ENCODE assay signal across 8 cellular contexts in the genomic region with DNA sequence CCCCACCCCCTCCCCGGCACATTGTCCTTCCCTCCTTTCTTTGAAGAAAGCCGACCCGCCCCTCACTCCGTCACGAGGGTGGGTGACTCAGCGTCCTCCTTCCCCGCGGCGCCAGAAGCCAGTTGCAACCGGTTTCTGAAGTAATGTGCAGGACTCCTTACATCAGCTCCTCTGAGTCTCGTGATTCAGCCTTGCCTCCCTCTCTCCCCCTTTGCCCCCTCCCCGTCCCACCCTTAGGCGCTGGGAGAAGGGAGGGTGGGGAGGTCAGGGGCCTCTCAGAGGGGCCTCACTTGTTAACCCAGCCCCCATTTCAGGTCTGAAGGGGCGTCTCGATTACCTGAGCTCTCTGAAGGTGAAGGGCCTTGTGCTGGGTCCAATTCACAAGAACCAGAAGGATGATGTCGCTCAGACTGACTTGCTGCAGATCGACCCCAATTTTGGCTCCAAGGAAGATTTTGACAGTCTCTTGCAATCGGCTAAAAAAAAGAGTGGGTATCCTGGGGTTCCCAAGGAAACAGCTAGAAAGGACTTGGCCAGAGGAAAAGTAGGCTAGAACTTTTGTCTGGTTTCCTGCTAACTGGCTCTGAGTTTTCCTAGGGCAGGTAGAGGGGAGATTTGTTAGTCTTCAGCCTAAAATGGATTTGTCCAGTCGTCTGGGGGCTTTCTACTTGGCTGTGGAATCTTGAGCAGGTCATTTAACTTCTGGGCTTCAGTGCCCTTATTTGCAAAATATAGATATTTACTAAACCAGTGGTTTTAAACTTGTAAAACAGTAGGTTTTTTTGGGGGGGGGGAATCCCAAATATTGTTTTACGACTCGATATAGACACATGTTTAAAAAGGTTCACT. TPM values are rescaled to one million over a fixed set of nuclear protein-coding genes. Genes with fewer than 3 reads are reported as not detected.
DNase-seq lines count a peak whose midpoint lies in the region; ATAC-seq and TF ChIP-seq lines count a peak whose summit lies in the region.

No MANE protein-coding gene starts in this region.

- H3K4me3 Mint-ChIP-seq in effector memory CD8-positive, alpha-beta T cell: peak overlapping the region; percentile 100

- peak; percentile 87 for DNase-seq in BJ (ENCODE audit: low read depth)
- DNase-seq in NCI-H774 (lab: John Stamatoyannopoulos, UW): peak; percentile 77
- DNase-seq in activated CD8-positive, alpha-beta memory T cell treated with anti-CD3 and anti-CD28 coated beads for 24 hours: peak; percentile 96
- DNase-seq in effector memory CD8-positive, alpha-beta T cell: peak; percentile 84 to 92 (median 87)
- peak; percentile 85 for DNase-seq in midbrain (lab: John Stamatoyannopoulos, UW)
- peak; percentile 91 to 96 for DNase-seq in stimulated activated CD8-positive, alpha-beta memory T cell treated with anti-CD3 and anti-CD28 coated beads, Interleukin-15, amount 100 ng/mL, for 4 hours (ENCODE audit: low read depth in 2 of 2)

- peak overlapping the region; percentile 98 for H3K4me3 ChIP-seq in BJ (ENCODE audit: low read depth, low read length)

- no peaks in the 10 kb centered on the region for H3K9me3 Mint-ChIP-seq in effector memory CD8-positive, alpha-beta T cell

- H3K27ac Mint-ChIP-seq in effector memory CD8-positive, alpha-beta T cell: peak overlapping the region; percentile 99

- no peaks in the 10 kb centered on the region for H3K27me3 Mint-ChIP-seq in effector memory CD8-positive, alpha-beta T cell

- POLR2A ChIA-PET in BJ (lab: Charles Lee): interaction anchor here (0.7 to 1.0 kb wide), 4 partner anchors 13 to 41 kb away, joined by 4 to 9 read pairs (median 4); no protein-coding TSS in a partner anchor

- CTCF ChIA-PET in BJ (lab: Yijun Ruan, JAX): interaction anchor here (0.7 to 6.6 kb wide), 15 partner anchors 11 to 734 kb away, joined by 3 to 43 read pairs (median 4); partner anchors contain the start of genes LRRN4CL and TMEM179B

- peaks cover 74% of the 10 kb centered on the region for H3K36me3 Mint-ChIP-seq in effector memory CD8-positive, alpha-beta T cell (ENCODE audit: insufficient read depth)

- peaks cover 43 to 49% of the 10 kb centered on the region in 2 donors for H3K4me1 Mint-ChIP-seq in effector memory CD8-positive, alpha-beta T cell (ENCODE audit: low read depth in 2 of 2)

- H3K36me3 ChIP-seq in BJ (ENCODE audit: control insufficient read depth, insufficient read depth, low read length): peaks cover 22% of the 10 kb centered on the region

- no peak for TF ChIP-seq CTCF in BJ (IDR thresholded peaks at IDR 0.05; ENCODE audit: insufficient read depth, low read depth, low read length)

- no peaks in the 10 kb centered on the region for H3K27me3 ChIP-seq in BJ (ENCODE audit: control insufficient read depth, insufficient read depth, low read length)

- ATAC-seq in GM19043 (IDR thresholded peaks at IDR 0.05; ENCODE audit: low read depth, unreplicated experiment) (peak; percentile 54), HG03354 (IDR thresholded peaks at IDR 0.05; ENCODE audit: poor library complexity, severe bottlenecking, unreplicated experiment) (peak; percentile 55)
- peak; percentile 74 for ATAC-seq in effector memory CD8-positive, alpha-beta T cell (replicated peaks)

RNA-seq across cellular contexts. Expression of gene SLC3A2, which starts 1.1 kb away (rescaled TPM):
- 394 and 535 TPM in 2 replicates for polyA plus RNA-seq in BJ (2011; rRNA removed)
- polyA minus RNA-seq in BJ (2011; rRNA and poly(A)+ RNA removed): 156 and 232 TPM in 2 replicates

RNA-seq across cellular contexts. Expression of gene CHRM1, which starts 39.4 kb away (rescaled TPM):
- not detected in 2 replicates for polyA plus RNA-seq in BJ (2011; rRNA removed)
- not detected in 2 replicates for polyA minus RNA-seq in BJ (2011; rRNA and poly(A)+ RNA removed)

RNA-seq across cellular contexts. Expression of gene WDR74, which starts 42.4 kb away (rescaled TPM):
- 24.4 and 37.9 TPM in 2 replicates for polyA plus RNA-seq in BJ (2011; rRNA removed)
- 34.9 and 42.0 TPM in 2 replicates for polyA minus RNA-seq in BJ (2011; rRNA and poly(A)+ RNA removed)

RNA-seq across cellular contexts. Expression of gene TEX54, which starts 49.2 kb away (rescaled TPM):
- polyA plus RNA-seq in BJ (2011; rRNA removed): not detected in 2 replicates
- polyA minus RNA-seq in BJ (2011; rRNA and poly(A)+ RNA removed): not detected in 2 replicates

RNA-seq across cellular contexts. Expression of gene STX5, which starts 50.0 kb away (rescaled TPM):
- 61.5 and 76.6 TPM in 2 replicates for polyA plus RNA-seq in BJ (2011; rRNA removed)
- polyA minus RNA-seq in BJ (2011; rRNA and poly(A)+ RNA removed): 44.5 and 67.7 TPM in 2 replicates

Comparison
In these comparisons a context has a peak if more than half of its experiments do, and no peak if none do; other contexts are left out.
1. Peak in every context shown above with its lines: DNase-seq, ATAC-seq and H3K4me3 ChIP-seq.